ENCODE assay signal across 8 cellular contexts in genomic region chr2:190979906-190980629, GRCh38. TPM values are rescaled to one million over a fixed set of nuclear protein-coding genes. Genes with fewer than 3 reads are reported as not detected.
DNase-seq lines count a peak whose midpoint lies in the region; ATAC-seq, FAIRE-seq and TF ChIP-seq lines count a peak whose summit lies in the region.

No MANE protein-coding gene starts in this region.

- H3K23me2 ChIP-seq in H9 (ENCODE audit: insufficient read length, low read depth, low read length, poor library complexity, severe bottlenecking) = peaks cover 1% of the 10 kb centered on the region

- H4K91ac ChIP-seq in H9 (ENCODE audit: insufficient read length, low read depth, low read length) = no peak overlapping the region

- no peak overlapping the region for H2BK15ac ChIP-seq in H9 (ENCODE audit: low read depth, low read length)

- H3K9me3 ChIP-seq in pancreas = no peaks in the 10 kb centered on the region
- H3K9me3 ChIP-seq in H9 (ENCODE audit: control insufficient read depth, low read depth, low read length) = no peaks in the 10 kb centered on the region

- no peak overlapping the region for H3K9ac ChIP-seq in H9 (ENCODE audit: extremely low read depth, insufficient read length, low read length)

- 53 to 56% methylated on average over 14 of the region's 14 CpGs for WGBS in pancreas, 2 donors
- WGBS in H9 (ENCODE audit: extremely low coverage, insufficient read length, low lambda C conversion rate) = no CpG with 5 or more reads among the region's 14 CpGs

- no peak overlapping the region for H3K23ac ChIP-seq in H9 (ENCODE audit: insufficient read length, low read depth, low read length)

- no peak overlapping the region for H2BK20ac ChIP-seq in H9 (ENCODE audit: low read depth, low read length, poor library complexity, severe bottlenecking)

- H3K4me3 Mint-ChIP-seq in endothelial cell (ENCODE audit: unreplicated experiment) (peak overlapping the region; percentile 54), H9 (no peak overlapping the region)

- no peaks in the 10 kb centered on the region for H3K9me3 Mint-ChIP-seq in endothelial cell (ENCODE audit: unreplicated experiment)
- no peaks in the 10 kb centered on the region for H3K9me3 Mint-ChIP-seq in H9

- H3K56ac ChIP-seq in H9 (ENCODE audit: insufficient read length, low read depth, low read length) = no peak overlapping the region

- H3K4me3 ChIP-seq in pancreas = no peak overlapping the region

- H3K36me3 Mint-ChIP-seq in endothelial cell (ENCODE audit: low read depth, unreplicated experiment) (peaks cover 44% of the 10 kb centered on the region), H9 (ENCODE audit: insufficient read depth in 1 of 3, low read depth in 3 of 3) (peaks cover 42 to 94% (median 93%) of the 10 kb centered on the region in 3 experiments; a peak in 6 of 7 replicates)

- TF ChIP-seq CTCF in endothelial cell (IDR thresholded peaks at IDR 0.05; ENCODE audit: unreplicated experiment) (no peak), pancreas (IDR thresholded peaks at IDR 0.05) (no peak), H9 (conservative IDR thresholded peaks at IDR 0.05) (no peak)

- H3K27me3 Mint-ChIP-seq in endothelial cell (ENCODE audit: unreplicated experiment) = peaks cover 6% of the 10 kb centered on the region
- no peaks in the 10 kb centered on the region for H3K27me3 Mint-ChIP-seq in H9 (ENCODE audit: low read depth)

- H3K27me3 ChIP-seq in pancreas (no peaks in the 10 kb centered on the region), H9 (ENCODE audit: insufficient read depth, low read length) (no peaks in the 10 kb centered on the region)

- H3K79me2 ChIP-seq in H9 (ENCODE audit: insufficient read depth, low read length) = no peaks in the 10 kb centered on the region

- H3K36me3 ChIP-seq in pancreas = peaks cover 0 to 82% (median 45%) of the 10 kb centered on the region in 3 donors

- H2BK5ac ChIP-seq in H9 (ENCODE audit: insufficient read length, low read length) = no peak overlapping the region

- ATAC-seq in pancreas = peak; percentile 52 to 90 (median 88)

- H3T11ph ChIP-seq in H9 (ENCODE audit: low read length) = no peak overlapping the region

- no peaks in the 10 kb centered on the region for H4K20me1 ChIP-seq in H9 (ENCODE audit: control insufficient read depth, insufficient read depth, insufficient read length)

- DNase-seq in EH (ENCODE audit: low read depth) (peak; percentile 67), NCI-H69 (lab: John Stamatoyannopoulos, UW) (peak; percentile 85), endothelial cell (ENCODE audit: low spot score) (peak; percentile 65), pancreas (peak in 5 of 6 donors; percentile 32 to 57 (median 39)), activated gamma-delta T cell (lab: John Stamatoyannopoulos, UW) (no peak), hepatic stellate cell (ENCODE audit: low spot score) (no peak), H9 (no peak)
- DNase-seq in activated CD8-positive, alpha-beta memory T cell treated with anti-CD3 and anti-CD28 coated beads, Interleukin-2, amount 50 U/mL, for 48 hours = no peak

- no peak overlapping the region for H2BK12ac ChIP-seq in H9 (ENCODE audit: insufficient read length, low read depth, low read length)

- no peak overlapping the region for H3K4me2 ChIP-seq in H9 (ENCODE audit: insufficient read depth, insufficient read length, low read length)

- no peak overlapping the region for H4K5ac ChIP-seq in H9 (ENCODE audit: insufficient read length, low read depth, low read length)

- FAIRE-seq in pancreas (lab: Jason Lieb, UNC) = no peak

- H3K27ac ChIP-seq in pancreas (peak overlapping the region in 3 of 4 donors; percentile 0 to 75 (median 65)), H9 (ENCODE audit: insufficient read length, low read depth, low read length) (no peak overlapping the region)

- no peak overlapping the region for H4K8ac ChIP-seq in H9 (replicated peaks; ENCODE audit: insufficient read length, low read depth, low read length)

- H3K4me1 ChIP-seq in pancreas (no peaks in the 10 kb centered on the region), H9 (ENCODE audit: insufficient read depth, low read length) (no peaks in the 10 kb centered on the region)

- no peak overlapping the region for H3K18ac ChIP-seq in H9 (ENCODE audit: insufficient read length, low read depth, low read length)

- H3K4me1 Mint-ChIP-seq in endothelial cell (ENCODE audit: unreplicated experiment) (peaks cover 44% of the 10 kb centered on the region), H9 (no peaks in the 10 kb centered on the region)

- intact Hi-C loops in pancreas (cut with DNase I) = no loop called here

- no peak overlapping the region for H2AK5ac ChIP-seq in H9 (ENCODE audit: insufficient read length, low read length)

- no peak overlapping the region for H2BK120ac ChIP-seq in H9 (ENCODE audit: low read depth, low read length, poor library complexity, severe bottlenecking)

- no peak overlapping the region for H3K4ac ChIP-seq in H9 (ENCODE audit: low read depth, low read length)

- peak overlapping the region; percentile 94 for H3K27ac Mint-ChIP-seq in endothelial cell (ENCODE audit: unreplicated experiment)
- H3K27ac Mint-ChIP-seq in H9 = peak overlapping the region in 1 of 3 experiments; percentile 59; a peak in 3 of 7 replicates

- H3K14ac ChIP-seq in H9 (ENCODE audit: insufficient read depth, low read length) = no peak overlapping the region

- H3K79me1 ChIP-seq in H9 (ENCODE audit: insufficient read depth, low read depth, low read length, poor library complexity, severe bottlenecking) = no peaks in the 10 kb centered on the region

- H2AFZ ChIP-seq in H9 (ENCODE audit: low read length) = no peak overlapping the region

RNA-seq across cellular contexts. Expression of gene STAT1, which starts 33.9 kb away (rescaled TPM):
- total RNA-seq in endothelial cell (ENCODE audit: unreplicated experiment) (30.1 TPM), pancreas (10 to 100 TPM; 16.5 to 51.8 (median 28.6) TPM), H9 (2021) (45.4 and 48.1 TPM in 2 replicates)
- 10 to 100 TPM in 1 of 2 donors, 1 to 10 TPM in 1; 8.2 to 18.2 TPM for polyA plus RNA-seq in pancreas

Comparison
In these comparisons a context has a peak if more than half of its experiments do, and no peak if none do; other contexts are left out.
1. DNase-seq: peak in EH (single experiment), NCI-H69 (single experiment), endothelial cell (single experiment) and pancreas (5 of 6); none in activated gamma-delta T cell (single experiment), hepatic stellate cell (single experiment), activated CD8-positive, alpha-beta memory T cell treated with anti-CD3 and anti-CD28 coated beads, Interleukin-2, amount 50 U/mL, for 48 hours (single experiment) and H9 (single experiment).